ENCODE assay signal across 1 cellular context in the genomic region with DNA sequence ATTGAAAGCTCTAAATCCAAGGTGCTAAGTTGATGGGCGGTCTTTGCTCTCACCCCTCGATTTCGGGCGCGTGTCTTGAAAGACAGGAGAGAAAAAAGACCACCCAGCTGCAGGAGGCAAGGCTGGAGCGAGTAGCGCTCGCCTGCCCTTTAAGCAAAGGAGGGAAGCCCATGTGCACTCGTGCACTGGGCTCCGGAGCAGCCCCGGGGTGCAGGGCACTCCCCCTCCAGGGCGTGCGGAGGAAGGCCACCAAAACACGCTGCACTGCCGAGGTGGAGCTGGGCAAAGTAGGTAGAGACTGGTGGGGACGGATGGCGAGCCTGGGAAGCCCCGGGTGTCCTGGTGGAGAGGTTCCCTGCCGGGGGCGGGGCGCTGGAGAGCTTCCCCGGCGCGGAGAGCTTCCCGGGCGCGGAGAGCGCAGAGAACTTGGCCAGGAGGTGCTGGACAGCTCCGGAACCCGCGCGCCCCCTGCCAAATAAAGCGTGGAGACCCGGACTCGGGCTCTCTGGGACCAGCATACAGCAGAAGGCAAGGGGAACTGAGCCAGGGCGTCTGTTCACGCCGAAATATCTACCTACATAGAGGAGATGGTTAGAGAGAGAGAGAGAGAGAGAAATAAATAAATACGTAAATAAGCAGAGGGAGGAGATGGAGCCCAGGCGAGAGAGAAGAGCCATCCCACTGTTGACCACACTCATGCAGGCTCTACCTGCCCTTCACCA.
TF ChIP-seq lines count a peak whose summit lies in the region.

No MANE protein-coding gene starts in this region.

TF ChIP-seq in WTC11, 78 proteins besides CTCF, POLR2A, EP300 and RAD21 (continued from another document and continues in another):
- peak; percentile 27; the same call in 1 of the 2 replicates for TF ChIP-seq ETV6 (CRISPR knock-in tag; IDR thresholded peaks at IDR 0.05)
- TF ChIP-seq, protein P1, sequence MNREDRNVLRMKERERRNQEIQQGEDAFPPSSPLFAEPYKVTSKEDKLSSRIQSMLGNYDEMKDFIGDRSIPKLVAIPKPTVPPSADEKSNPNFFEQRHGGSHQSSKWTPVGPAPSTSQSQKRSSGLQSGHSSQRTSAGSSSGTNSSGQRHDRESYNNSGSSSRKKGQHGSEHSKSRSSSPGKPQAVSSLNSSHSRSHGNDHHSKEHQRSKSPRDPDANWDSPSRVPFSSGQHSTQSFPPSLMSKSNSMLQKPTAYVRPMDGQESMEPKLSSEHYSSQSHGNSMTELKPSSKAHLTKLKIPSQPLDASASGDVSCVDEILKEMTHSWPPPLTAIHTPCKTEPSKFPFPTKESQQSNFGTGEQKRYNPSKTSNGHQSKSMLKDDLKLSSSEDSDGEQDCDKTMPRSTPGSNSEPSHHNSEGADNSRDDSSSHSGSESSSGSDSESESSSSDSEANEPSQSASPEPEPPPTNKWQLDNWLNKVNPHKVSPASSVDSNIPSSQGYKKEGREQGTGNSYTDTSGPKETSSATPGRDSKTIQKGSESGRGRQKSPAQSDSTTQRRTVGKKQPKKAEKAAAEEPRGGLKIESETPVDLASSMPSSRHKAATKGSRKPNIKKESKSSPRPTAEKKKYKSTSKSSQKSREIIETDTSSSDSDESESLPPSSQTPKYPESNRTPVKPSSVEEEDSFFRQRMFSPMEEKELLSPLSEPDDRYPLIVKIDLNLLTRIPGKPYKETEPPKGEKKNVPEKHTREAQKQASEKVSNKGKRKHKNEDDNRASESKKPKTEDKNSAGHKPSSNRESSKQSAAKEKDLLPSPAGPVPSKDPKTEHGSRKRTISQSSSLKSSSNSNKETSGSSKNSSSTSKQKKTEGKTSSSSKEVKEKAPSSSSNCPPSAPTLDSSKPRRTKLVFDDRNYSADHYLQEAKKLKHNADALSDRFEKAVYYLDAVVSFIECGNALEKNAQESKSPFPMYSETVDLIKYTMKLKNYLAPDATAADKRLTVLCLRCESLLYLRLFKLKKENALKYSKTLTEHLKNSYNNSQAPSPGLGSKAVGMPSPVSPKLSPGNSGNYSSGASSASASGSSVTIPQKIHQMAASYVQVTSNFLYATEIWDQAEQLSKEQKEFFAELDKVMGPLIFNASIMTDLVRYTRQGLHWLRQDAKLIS (CRISPR knock-in tag; IDR thresholded peaks at IDR 0.05; ENCODE audit: borderline replicate concordance) = no peak
- 0 out of 2 replicates have a peak, but pooled peaks have one; percentile 30 for TF ChIP-seq EMX1 (CRISPR knock-in tag; IDR thresholded peaks at IDR 0.05)
- TF ChIP-seq, protein P2, sequence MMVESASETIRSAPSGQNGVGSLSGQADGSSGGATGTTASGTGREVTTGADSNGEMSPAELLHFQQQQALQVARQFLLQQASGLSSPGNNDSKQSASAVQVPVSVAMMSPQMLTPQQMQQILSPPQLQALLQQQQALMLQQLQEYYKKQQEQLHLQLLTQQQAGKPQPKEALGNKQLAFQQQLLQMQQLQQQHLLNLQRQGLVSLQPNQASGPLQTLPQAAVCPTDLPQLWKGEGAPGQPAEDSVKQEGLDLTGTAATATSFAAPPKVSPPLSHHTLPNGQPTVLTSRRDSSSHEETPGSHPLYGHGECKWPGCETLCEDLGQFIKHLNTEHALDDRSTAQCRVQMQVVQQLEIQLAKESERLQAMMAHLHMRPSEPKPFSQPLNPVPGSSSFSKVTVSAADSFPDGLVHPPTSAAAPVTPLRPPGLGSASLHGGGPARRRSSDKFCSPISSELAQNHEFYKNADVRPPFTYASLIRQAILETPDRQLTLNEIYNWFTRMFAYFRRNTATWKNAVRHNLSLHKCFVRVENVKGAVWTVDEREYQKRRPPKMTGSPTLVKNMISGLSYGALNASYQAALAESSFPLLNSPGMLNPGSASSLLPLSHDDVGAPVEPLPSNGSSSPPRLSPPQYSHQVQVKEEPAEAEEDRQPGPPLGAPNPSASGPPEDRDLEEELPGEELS (CRISPR knock-in tag; IDR thresholded peaks at IDR 0.05) = peak; percentile 75; the same call in 1 of the 2 replicates
- TF ChIP-seq, protein P3, sequence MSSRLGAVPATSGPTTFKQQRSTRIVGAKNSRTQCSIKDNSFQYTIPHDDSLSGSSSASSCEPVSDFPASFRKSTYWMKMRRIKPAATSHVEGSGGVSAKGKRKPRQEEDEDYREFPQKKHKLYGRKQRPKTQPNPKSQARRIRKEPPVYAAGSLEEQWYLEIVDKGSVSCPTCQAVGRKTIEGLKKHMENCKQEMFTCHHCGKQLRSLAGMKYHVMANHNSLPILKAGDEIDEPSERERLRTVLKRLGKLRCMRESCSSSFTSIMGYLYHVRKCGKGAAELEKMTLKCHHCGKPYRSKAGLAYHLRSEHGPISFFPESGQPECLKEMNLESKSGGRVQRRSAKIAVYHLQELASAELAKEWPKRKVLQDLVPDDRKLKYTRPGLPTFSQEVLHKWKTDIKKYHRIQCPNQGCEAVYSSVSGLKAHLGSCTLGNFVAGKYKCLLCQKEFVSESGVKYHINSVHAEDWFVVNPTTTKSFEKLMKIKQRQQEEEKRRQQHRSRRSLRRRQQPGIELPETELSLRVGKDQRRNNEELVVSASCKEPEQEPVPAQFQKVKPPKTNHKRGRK (CRISPR knock-in tag; IDR thresholded peaks at IDR 0.05; ENCODE audit: borderline replicate concordance) = no peak
- TF ChIP-seq, protein P4, sequence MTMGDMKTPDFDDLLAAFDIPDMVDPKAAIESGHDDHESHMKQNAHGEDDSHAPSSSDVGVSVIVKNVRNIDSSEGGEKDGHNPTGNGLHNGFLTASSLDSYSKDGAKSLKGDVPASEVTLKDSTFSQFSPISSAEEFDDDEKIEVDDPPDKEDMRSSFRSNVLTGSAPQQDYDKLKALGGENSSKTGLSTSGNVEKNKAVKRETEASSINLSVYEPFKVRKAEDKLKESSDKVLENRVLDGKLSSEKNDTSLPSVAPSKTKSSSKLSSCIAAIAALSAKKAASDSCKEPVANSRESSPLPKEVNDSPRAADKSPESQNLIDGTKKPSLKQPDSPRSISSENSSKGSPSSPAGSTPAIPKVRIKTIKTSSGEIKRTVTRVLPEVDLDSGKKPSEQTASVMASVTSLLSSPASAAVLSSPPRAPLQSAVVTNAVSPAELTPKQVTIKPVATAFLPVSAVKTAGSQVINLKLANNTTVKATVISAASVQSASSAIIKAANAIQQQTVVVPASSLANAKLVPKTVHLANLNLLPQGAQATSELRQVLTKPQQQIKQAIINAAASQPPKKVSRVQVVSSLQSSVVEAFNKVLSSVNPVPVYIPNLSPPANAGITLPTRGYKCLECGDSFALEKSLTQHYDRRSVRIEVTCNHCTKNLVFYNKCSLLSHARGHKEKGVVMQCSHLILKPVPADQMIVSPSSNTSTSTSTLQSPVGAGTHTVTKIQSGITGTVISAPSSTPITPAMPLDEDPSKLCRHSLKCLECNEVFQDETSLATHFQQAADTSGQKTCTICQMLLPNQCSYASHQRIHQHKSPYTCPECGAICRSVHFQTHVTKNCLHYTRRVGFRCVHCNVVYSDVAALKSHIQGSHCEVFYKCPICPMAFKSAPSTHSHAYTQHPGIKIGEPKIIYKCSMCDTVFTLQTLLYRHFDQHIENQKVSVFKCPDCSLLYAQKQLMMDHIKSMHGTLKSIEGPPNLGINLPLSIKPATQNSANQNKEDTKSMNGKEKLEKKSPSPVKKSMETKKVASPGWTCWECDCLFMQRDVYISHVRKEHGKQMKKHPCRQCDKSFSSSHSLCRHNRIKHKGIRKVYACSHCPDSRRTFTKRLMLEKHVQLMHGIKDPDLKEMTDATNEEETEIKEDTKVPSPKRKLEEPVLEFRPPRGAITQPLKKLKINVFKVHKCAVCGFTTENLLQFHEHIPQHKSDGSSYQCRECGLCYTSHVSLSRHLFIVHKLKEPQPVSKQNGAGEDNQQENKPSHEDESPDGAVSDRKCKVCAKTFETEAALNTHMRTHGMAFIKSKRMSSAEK (CRISPR knock-in tag; IDR thresholded peaks at IDR 0.05; ENCODE audit: borderline replicate concordance) = no peak
- TF ChIP-seq SP1 (CRISPR knock-in tag; conservative IDR thresholded peaks at IDR 0.05) = peak; percentile 30; the same call in 1 of the 2 replicates
- no peak for TF ChIP-seq GABPB1 (CRISPR knock-in tag; IDR thresholded peaks at IDR 0.05)
- TF ChIP-seq FOXP1 (CRISPR knock-in tag; IDR thresholded peaks at IDR 0.05; ENCODE audit: borderline replicate concordance) = 0 out of 2 replicates have a peak, but pooled peaks have one; percentile 37
- TF ChIP-seq, protein P5, sequence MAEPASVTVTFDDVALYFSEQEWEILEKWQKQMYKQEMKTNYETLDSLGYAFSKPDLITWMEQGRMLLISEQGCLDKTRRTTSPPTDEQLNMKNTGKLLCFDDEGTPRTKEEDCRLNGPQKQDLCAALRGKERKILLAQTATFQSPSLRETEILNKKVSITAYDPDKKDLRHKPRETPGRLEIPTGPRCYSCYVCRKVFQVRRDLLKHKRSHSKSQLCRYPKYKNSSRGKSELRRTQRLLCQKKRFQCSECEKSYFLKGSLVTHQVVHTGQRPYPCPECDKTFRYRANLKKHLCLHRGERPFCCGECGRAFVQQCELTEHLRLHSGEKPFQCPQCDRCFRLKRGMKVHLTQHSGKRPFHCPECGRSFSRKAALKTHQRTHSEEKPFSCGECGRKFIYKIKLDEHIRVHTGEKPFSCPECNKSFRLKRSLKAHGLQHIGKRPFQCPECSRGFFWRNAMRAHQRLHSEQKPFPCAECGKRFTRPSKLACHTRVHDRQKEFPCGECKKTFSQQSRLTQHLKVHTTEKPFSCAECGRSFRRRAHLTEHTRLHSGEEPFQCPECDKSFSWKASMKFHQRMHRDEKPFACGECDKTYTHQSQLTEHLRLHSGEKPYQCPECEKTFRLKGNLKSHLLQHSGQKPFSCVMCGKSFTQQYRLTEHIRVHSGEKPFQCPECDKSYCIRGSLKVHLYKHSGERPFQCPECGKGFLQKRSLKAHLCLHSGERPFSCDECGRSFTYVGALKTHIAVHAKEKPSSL (CRISPR knock-in tag; conservative IDR thresholded peaks at IDR 0.05) = no peak
- no peak for TF ChIP-seq NFATC4 (CRISPR knock-in tag; IDR thresholded peaks at IDR 0.05)
- peak; percentile 73; the same call in 1 of the 2 replicates for TF ChIP-seq ZNF423 (CRISPR knock-in tag; IDR thresholded peaks at IDR 0.05)
- no peak for TF ChIP-seq ZNF219 (CRISPR knock-in tag; IDR thresholded peaks at IDR 0.05; ENCODE audit: borderline replicate concordance)
- TF ChIP-seq PRRX2 (CRISPR knock-in tag; IDR thresholded peaks at IDR 0.05) = 0 out of 2 replicates have a peak, but pooled peaks have one; percentile 44
- TF ChIP-seq, protein P6, sequence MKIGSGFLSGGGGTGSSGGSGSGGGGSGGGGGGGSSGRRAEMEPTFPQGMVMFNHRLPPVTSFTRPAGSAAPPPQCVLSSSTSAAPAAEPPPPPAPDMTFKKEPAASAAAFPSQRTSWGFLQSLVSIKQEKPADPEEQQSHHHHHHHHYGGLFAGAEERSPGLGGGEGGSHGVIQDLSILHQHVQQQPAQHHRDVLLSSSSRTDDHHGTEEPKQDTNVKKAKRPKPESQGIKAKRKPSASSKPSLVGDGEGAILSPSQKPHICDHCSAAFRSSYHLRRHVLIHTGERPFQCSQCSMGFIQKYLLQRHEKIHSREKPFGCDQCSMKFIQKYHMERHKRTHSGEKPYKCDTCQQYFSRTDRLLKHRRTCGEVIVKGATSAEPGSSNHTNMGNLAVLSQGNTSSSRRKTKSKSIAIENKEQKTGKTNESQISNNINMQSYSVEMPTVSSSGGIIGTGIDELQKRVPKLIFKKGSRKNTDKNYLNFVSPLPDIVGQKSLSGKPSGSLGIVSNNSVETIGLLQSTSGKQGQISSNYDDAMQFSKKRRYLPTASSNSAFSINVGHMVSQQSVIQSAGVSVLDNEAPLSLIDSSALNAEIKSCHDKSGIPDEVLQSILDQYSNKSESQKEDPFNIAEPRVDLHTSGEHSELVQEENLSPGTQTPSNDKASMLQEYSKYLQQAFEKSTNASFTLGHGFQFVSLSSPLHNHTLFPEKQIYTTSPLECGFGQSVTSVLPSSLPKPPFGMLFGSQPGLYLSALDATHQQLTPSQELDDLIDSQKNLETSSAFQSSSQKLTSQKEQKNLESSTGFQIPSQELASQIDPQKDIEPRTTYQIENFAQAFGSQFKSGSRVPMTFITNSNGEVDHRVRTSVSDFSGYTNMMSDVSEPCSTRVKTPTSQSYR (CRISPR knock-in tag; IDR thresholded peaks at IDR 0.05) = peak; percentile 27; the same call in 1 of the 2 replicates
- TF ChIP-seq, protein P7, sequence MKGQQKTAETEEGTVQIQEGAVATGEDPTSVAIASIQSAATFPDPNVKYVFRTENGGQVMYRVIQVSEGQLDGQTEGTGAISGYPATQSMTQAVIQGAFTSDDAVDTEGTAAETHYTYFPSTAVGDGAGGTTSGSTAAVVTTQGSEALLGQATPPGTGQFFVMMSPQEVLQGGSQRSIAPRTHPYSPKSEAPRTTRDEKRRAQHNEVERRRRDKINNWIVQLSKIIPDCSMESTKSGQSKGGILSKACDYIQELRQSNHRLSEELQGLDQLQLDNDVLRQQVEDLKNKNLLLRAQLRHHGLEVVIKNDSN (CRISPR knock-in tag; IDR thresholded peaks at IDR 0.05) = peak; percentile 54; the same call in 1 of the 2 replicates
- no peak for TF ChIP-seq RORB (CRISPR knock-in tag; IDR thresholded peaks at IDR 0.05)
- TF ChIP-seq, protein P8, sequence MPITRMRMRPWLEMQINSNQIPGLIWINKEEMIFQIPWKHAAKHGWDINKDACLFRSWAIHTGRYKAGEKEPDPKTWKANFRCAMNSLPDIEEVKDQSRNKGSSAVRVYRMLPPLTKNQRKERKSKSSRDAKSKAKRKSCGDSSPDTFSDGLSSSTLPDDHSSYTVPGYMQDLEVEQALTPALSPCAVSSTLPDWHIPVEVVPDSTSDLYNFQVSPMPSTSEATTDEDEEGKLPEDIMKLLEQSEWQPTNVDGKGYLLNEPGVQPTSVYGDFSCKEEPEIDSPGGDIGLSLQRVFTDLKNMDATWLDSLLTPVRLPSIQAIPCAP (CRISPR knock-in tag; IDR thresholded peaks at IDR 0.05) = peak; percentile 52; the same call in 1 of the 2 replicates
- TF ChIP-seq, protein P9, sequence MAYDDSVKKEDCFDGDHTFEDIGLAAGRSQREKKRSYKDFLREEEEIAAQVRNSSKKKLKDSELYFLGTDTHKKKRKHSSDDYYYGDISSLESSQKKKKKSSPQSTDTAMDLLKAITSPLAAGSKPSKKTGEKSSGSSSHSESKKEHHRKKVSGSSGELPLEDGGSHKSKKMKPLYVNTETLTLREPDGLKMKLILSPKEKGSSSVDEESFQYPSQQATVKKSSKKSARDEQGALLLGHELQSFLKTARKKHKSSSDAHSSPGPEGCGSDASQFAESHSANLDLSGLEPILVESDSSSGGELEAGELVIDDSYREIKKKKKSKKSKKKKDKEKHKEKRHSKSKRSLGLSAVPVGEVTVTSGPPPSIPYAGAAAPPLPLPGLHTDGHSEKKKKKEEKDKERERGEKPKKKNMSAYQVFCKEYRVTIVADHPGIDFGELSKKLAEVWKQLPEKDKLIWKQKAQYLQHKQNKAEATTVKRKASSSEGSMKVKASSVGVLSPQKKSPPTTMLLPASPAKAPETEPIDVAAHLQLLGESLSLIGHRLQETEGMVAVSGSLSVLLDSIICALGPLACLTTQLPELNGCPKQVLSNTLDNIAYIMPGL (CRISPR knock-in tag; IDR thresholded peaks at IDR 0.05) = peak; percentile 79; the same call in 1 of the 2 replicates
- TF ChIP-seq KAT7 (CRISPR knock-in tag; IDR thresholded peaks at IDR 0.05; ENCODE audit: borderline replicate concordance) = peak; percentile 67; the same call in 1 of the 2 replicates
